8 cellular contexts compared by ENCODE assay signal in the genomic region with DNA sequence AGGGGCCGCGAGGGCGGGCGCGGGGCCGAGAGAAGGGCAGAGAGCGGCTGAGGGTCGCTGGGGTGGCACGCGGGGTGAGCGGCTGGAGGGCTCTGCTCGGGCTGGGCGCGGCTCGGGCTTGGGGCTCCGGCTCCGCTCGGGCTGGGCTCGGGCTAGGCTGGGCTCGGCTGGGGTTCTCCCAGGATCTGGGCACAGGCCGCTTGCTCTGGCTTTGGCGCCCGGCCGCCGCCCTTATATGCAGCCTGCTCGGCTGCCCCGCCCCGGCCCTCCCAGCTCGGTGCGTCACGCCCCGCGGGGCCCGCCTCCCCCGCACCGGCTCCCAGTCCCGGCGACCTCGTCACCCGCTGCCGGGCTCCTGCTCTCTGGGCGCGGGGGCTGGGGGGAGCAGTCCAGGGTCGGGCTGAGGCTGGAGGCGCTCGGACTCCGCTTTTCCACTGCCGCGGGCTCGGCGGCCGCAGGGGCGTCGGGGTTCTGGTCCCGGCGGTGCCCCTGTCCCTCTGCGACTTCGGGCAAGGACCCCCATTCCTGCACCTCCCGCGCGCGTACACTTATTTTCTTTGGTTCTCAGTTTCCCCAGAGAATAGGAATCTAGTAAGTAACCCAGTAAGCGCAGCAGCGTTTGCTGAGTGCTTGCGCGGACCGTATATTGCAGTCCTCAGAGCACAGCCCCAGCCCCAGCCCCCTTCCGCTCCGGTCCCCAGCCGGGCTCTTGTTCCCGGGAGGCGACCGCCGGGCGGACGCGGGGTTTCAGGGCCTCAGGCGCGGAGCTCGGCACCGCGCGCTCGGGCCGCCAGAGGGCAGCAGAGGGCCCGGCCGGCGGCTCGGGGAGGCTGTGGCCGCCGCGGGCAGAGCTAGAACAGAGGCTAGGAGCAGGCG. TPM values are rescaled to one million over a fixed set of nuclear protein-coding genes. Genes with fewer than 3 reads are reported as not detected.
A peak's percentile ranks its signal among the peaks of the same experiment; 100 is the strongest.
DNase-seq lines count a peak whose midpoint lies in the region; ATAC-seq and TF ChIP-seq lines count a peak whose summit lies in the region.

A gene with protein sequence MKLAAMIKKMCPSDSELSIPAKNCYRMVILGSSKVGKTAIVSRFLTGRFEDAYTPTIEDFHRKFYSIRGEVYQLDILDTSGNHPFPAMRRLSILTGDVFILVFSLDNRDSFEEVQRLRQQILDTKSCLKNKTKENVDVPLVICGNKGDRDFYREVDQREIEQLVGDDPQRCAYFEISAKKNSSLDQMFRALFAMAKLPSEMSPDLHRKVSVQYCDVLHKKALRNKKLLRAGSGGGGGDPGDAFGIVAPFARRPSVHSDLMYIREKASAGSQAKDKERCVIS (minus strand): TSS at position 207 of the 876 bp plus-strand sequence. CDS start 214 bp downstream, outside the sequence.

- H3K4me3 ChIP-seq in epithelial cell of esophagus (ENCODE audit: low read length): peak within 1 kb of the TSS; percentile 56
- peak within 1 kb of the TSS; percentile 22 for H3K4me3 ChIP-seq in mucosa of descending colon

- in situ Hi-C loops in ACHN (cut with HindIII; ENCODE audit: low pct_ligation_motif_present, low pct_unique_long_range_greater_than_20kb, low sequenced_read_pairs): no loop called here

- H3K9me3 ChIP-seq in mucosa of descending colon: no peaks in the 10 kb centered on the region

- DNase-seq in ACHN (peak; percentile 84), NOMO-1 treated with dmso at 0.1 percent for 144 hours (lab: John Stamatoyannopoulos, UW; ENCODE audit: unreplicated experiment) (peak; percentile 66), activated T-cell treated with anti-CD3 and anti-CD28 coated beads for 1 hour (ENCODE audit: low read depth) (peak; percentile 66), epithelial cell of esophagus (ENCODE audit: low read depth) (peak; percentile 90), mucosa of descending colon (peak; percentile 91 to 96 (median 91))
- peak; percentile 44 to 59 for DNase-seq in stimulated activated CD8-positive, alpha-beta memory T cell treated with anti-CD3 and anti-CD28 coated beads, Interleukin-4, amount 100 ng/mL, for 1 hour (ENCODE audit: low read depth in 2 of 2, low spot score in 1 of 2)

- TF ChIP-seq CTCF in epithelial cell of esophagus (IDR thresholded peaks at IDR 0.05; ENCODE audit: insufficient read depth, low read depth, low read length, missing control alignments): peak; percentile 39
- peak; percentile 98 for TF ChIP-seq CTCF in mucosa of descending colon (IDR thresholded peaks at IDR 0.05)

- intact Hi-C loops in mucosa of descending colon (cut with DNase I, micrococcal nuclease): no loop called here

- no peaks in the 10 kb centered on the region for H3K36me3 ChIP-seq in mucosa of descending colon (ENCODE audit: low read depth)

- peak; percentile 68 for ATAC-seq in GM18907 (IDR thresholded peaks at IDR 0.05; ENCODE audit: unreplicated experiment)
- ATAC-seq in HG03460 (IDR thresholded peaks at IDR 0.05; ENCODE audit: unreplicated experiment): peak; percentile 66
- ATAC-seq in mucosa of descending colon: peak; percentile 91

- H3K4me1 ChIP-seq in mucosa of descending colon (ENCODE audit: low read depth): peaks cover 20% of the 10 kb centered on the region

RNA-seq across cellular contexts. Expression of the gene that starts here (rescaled TPM):
- 10 to 100 TPM; 10.8 to 27.8 (median 19.2) TPM for total RNA-seq in mucosa of descending colon

Comparison
In these comparisons a context has a peak if more than half of its experiments do, and no peak if none do; other contexts are left out.
1. Peak in every context shown above with its lines: DNase-seq, ATAC-seq and H3K4me3 ChIP-seq.